11 cellular contexts compared by ENCODE assay signal in the genomic region with DNA sequence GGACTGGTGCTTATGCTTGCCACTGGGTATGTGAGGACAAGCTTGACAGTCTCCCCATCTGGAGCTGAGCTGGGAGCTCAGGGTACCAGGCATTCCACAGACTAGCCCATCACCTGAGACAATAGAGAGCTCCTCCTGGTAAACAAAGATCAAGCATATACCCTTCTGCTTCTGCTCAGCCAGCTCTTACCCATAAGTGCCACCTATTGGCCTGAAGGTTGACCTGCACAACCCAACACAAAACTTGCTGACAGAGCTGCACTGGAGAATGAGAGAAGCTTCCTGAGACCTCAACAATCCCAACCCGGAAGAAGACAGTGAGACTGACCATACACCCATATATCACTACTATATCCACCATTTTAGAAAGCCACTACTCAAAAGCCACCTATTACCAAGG.
DNase-seq lines count a peak whose midpoint lies in the region; ATAC-seq, FAIRE-seq and TF ChIP-seq lines count a peak whose summit lies in the region.
"Had no signal": no experiment of that assay in that cellular context is flagged by ENCODE, and none has a peak within 500 bp of the region (broad histone marks: within the 10 kb centered on the region; RNA-seq: fewer than 3 reads in every experiment).

No MANE protein-coding gene starts in this region.

- no peak for TF ChIP-seq POLR2A in HepG2 (IDR thresholded peaks at IDR 0.05; ENCODE audit: insufficient read depth in 1 of 2, low read depth in 2 of 2, low read length in 2 of 2)

- POLR2A ChIA-PET in HepG2 (lab: Yijun Ruan, JAX) = no interaction called here

- no peak for TF ChIP-seq RAD21 in HepG2 (CRISPR knock-in tag; IDR thresholded peaks at IDR 0.05)

- DNase-seq in LHCN-M2 (ENCODE audit: low read depth) = peak; percentile 24
- DNase-seq in astrocyte of the cerebellum (ENCODE audit: low read depth) = no peak
- DNase-seq in HepG2 (ENCODE audit: low spot score) = peak; percentile 10
- no peak for DNase-seq in activated CD8-positive, alpha-beta memory T cell treated with anti-CD3 and anti-CD28 coated beads for 24 hours
- no peak for DNase-seq in smooth muscle cell (lab: John Stamatoyannopoulos, UW; ENCODE audit: unreplicated experiment)
- no peak for DNase-seq in kidney
- DNase-seq in T-helper 2 cell = no peak
- DNase-seq: naive thymus-derived CD8-positive, alpha-beta T cell; stimulated activated CD4-positive, alpha-beta T cell treated with anti-CD3 and anti-CD28 coated beads, Interleukin-4, amount 100 ng/mL, for 24 hours had no signal

- intact Hi-C loops in HepG2 (cut with micrococcal nuclease; ENCODE audit: unreplicated experiment) (no loop called here), kidney (cut with DNase I) (no loop called here)

- no peaks in the 10 kb centered on the region; the same call in 1 of the 2 replicates for H3K9me3 ChIP-seq in HepG2 (ENCODE audit: low read length)
- peaks cover 11% of the 10 kb centered on the region for H3K9me3 ChIP-seq in smooth muscle cell (replicated peaks; ENCODE audit: low read depth)
- H3K9me3 ChIP-seq in kidney (ENCODE audit: control insufficient read depth in 1 of 2, low read length in 2 of 2) = no peaks in the 10 kb centered on the region

- H3K79me2 ChIP-seq in HepG2 (ENCODE audit: insufficient read depth, low read length) (no peaks in the 10 kb centered on the region), smooth muscle cell (ENCODE audit: low read depth) (no peaks in the 10 kb centered on the region)

- FAIRE-seq in HepG2 (lab: Jason Lieb, UNC) (no peak), kidney (lab: Jason Lieb, UNC) (no peak)
- FAIRE-seq: GM18507 had no signal

- WGBS in HepG2 (ENCODE audit: low lambda C conversion rate) = no CpG with 5 or more reads among the region's 1 CpG
- 35% methylated on average over 1 of the region's 1 CpG for WGBS in smooth muscle cell (ENCODE audit: low lambda C conversion rate)

- H3K4me1 ChIP-seq in HepG2 (ENCODE audit: insufficient read depth, low read length) (no peaks in the 10 kb centered on the region), smooth muscle cell (ENCODE audit: low read depth) (no peaks in the 10 kb centered on the region), kidney (ENCODE audit: control insufficient read depth in 1 of 2, insufficient read depth in 1 of 2, low read depth in 1 of 2, low read length in 2 of 2) (no peaks in the 10 kb centered on the region)

- H3K27ac ChIP-seq in HepG2 (ENCODE audit: extremely low read length, insufficient read depth, low read length) = no peak overlapping the region
- H3K27ac ChIP-seq in smooth muscle cell (ENCODE audit: low read depth) = no peak overlapping the region
- no peak overlapping the region for H3K27ac ChIP-seq in kidney (ENCODE audit: low read depth in 2 of 2, low read length in 2 of 2)

- CTCF ChIA-PET in HepG2 (lab: Yijun Ruan, JAX; ENCODE audit: low intra/inter-chr PET ratio, low total read pairs) = no interaction called here

- no peaks in the 10 kb centered on the region for H3K27me3 ChIP-seq in HepG2 (ENCODE audit: control insufficient read depth in 1 of 2, insufficient read depth in 2 of 2, low read length in 2 of 2)
- H3K27me3 ChIP-seq in smooth muscle cell (ENCODE audit: low read depth) = no peaks in the 10 kb centered on the region

- no peak overlapping the region for H3K9ac ChIP-seq in HepG2 (ENCODE audit: insufficient read depth, low read depth, low read length)
- no peak overlapping the region for H3K9ac ChIP-seq in smooth muscle cell (ENCODE audit: low read depth)
- H3K9ac ChIP-seq in kidney (ENCODE audit: low read length in 2 of 2) = no peak overlapping the region

- H3K4me3 ChIP-seq in astrocyte of the cerebellum (ENCODE audit: low read depth, low read length) = no peak overlapping the region
- no peak overlapping the region for H3K4me3 ChIP-seq in HepG2 (replicated peaks in 1 of 3; ENCODE audit: insufficient read depth in 1 of 3, low read depth in 2 of 3, low read length in 3 of 3)
- no peak overlapping the region for H3K4me3 ChIP-seq in smooth muscle cell
- no peak overlapping the region for H3K4me3 ChIP-seq in kidney (ENCODE audit: low read length in 2 of 2)

- no peak overlapping the region for H2AFZ ChIP-seq in HepG2 (ENCODE audit: low read length)
- no peak overlapping the region for H2AFZ ChIP-seq in smooth muscle cell (ENCODE audit: low read depth)

- no peaks in the 10 kb centered on the region for H4K20me1 ChIP-seq in HepG2 (ENCODE audit: insufficient read depth, low read length)
- H4K20me1 ChIP-seq in smooth muscle cell (ENCODE audit: low read depth) = no peaks in the 10 kb centered on the region

- in situ Hi-C loops in astrocyte of the cerebellum (cut with HindIII; ENCODE audit: low sequenced_read_pairs) (no loop called here), HepG2 (cut with HindIII; ENCODE audit: extremely low pct_ligation_motif_present, low pct_unique_long_range_greater_than_20kb) (no loop called here)

- TF ChIP-seq EP300 in HepG2 (IDR thresholded peaks at IDR 0.05; ENCODE audit: low read depth in 2 of 2, low read length in 2 of 2) (no peak), HepG2 (CRISPR knock-in tag; IDR thresholded peaks at IDR 0.05; ENCODE audit: borderline replicate concordance) (no peak)

- peak; percentile 88 for ATAC-seq in HepG2
- ATAC-seq: naive thymus-derived CD8-positive, alpha-beta T cell had no signal

- no peak overlapping the region for H3K4me2 ChIP-seq in HepG2 (ENCODE audit: low read depth, low read length)
- no peak overlapping the region for H3K4me2 ChIP-seq in smooth muscle cell

- BruUV-seq in HepG2 (replicated peaks; lab: Mats Ljungman, UMichigan) = no TSS peak

- peak; percentile 39; the same call in 1 of the 3 replicates for TF ChIP-seq CTCF in GM12872 (IDR thresholded peaks at IDR 0.05; ENCODE audit: insufficient read depth, low read depth, low read length)
- peak; percentile 15 for TF ChIP-seq CTCF in astrocyte of the cerebellum (IDR thresholded peaks at IDR 0.05; ENCODE audit: low read depth, low read length, missing control alignments)
- 0 out of 2 replicates have a peak, but pooled peaks have one; percentile 23 for TF ChIP-seq CTCF in HepG2 (CRISPR knock-in tag; IDR thresholded peaks at IDR 0.05)
- no peak for TF ChIP-seq CTCF in smooth muscle cell (IDR thresholded peaks at IDR 0.05; ENCODE audit: borderline replicate concordance, insufficient read depth, poor library complexity, severe bottlenecking)
- TF ChIP-seq CTCF in kidney (IDR thresholded peaks at IDR 0.05; ENCODE audit: borderline replicate concordance, extremely low read depth, insufficient read depth) = no peak

- H3K36me3 ChIP-seq in HepG2 (replicated peaks in 1 of 2; ENCODE audit: control insufficient read depth in 1 of 2, insufficient read depth in 2 of 2, low read length in 2 of 2) (no peaks in the 10 kb centered on the region), smooth muscle cell (ENCODE audit: low read depth) (no peaks in the 10 kb centered on the region), kidney (ENCODE audit: control insufficient read depth in 1 of 2, insufficient read depth in 2 of 2, low read length in 2 of 2) (no peaks in the 10 kb centered on the region)

- no peaks in the 10 kb centered on the region for H3F3A ChIP-seq in smooth muscle cell (ENCODE audit: low read depth)

TF ChIP-seq in HepG2, 621 proteins besides CTCF, POLR2A, EP300 and RAD21:
- peak in 1 of 2 experiments; percentile 12; a peak in 1 of 4 replicates for TF ChIP-seq MAFK (conservative IDR thresholded peaks at IDR 0.05 in 1 of 2, IDR thresholded peaks at IDR 0.05 in 1 of 2; ENCODE audit: low read length in 2 of 2)
- peak; percentile 23; the same call in 1 of the 2 replicates for TF ChIP-seq MAFF (IDR thresholded peaks at IDR 0.05; ENCODE audit: low read depth, low read length)
- no peak for TF ChIP-seq ZNF33A (CRISPR knock-in tag; IDR thresholded peaks at IDR 0.05; ENCODE audit: borderline replicate concordance)
TF ChIP-seq in HepG2: peak in this region for 2.

Comparison
In these comparisons a context has a peak if more than half of its experiments do, and no peak if none do; other contexts are left out.
1. CTCF ChIP-seq: peak in GM12872 (single experiment), astrocyte of the cerebellum (single experiment) and HepG2 (single experiment); none in smooth muscle cell (single experiment) and kidney (single experiment).
2. DNase-seq: peak in LHCN-M2 (single experiment) and HepG2 (single experiment); none in astrocyte of the cerebellum (single experiment), activated CD8-positive, alpha-beta memory T cell treated with anti-CD3 and anti-CD28 coated beads for 24 hours (single experiment), smooth muscle cell (single experiment), kidney (single experiment) and T-helper 2 cell (0 of 5).